ENCODE assay signal across 1 cellular context in genomic region chr7:149197675-149198074, GRCh38.
TF ChIP-seq lines count a peak whose summit lies in the region.

No MANE protein-coding gene starts in this region.

TF ChIP-seq in WTC11, 78 proteins besides CTCF, POLR2A, EP300 and RAD21 (continued from another document):
- TF ChIP-seq MAX (CRISPR knock-in tag; IDR thresholded peaks at IDR 0.05) (no peak), FOXP1 (CRISPR knock-in tag; IDR thresholded peaks at IDR 0.05; ENCODE audit: borderline replicate concordance) (no peak), FOXJ3 (CRISPR knock-in tag; IDR thresholded peaks at IDR 0.05; ENCODE audit: borderline replicate concordance) (no peak)
